ENCODE assay signal across 24 cellular contexts in genomic region chr6:20447157-20447556, GRCh38. TPM values are rescaled to one million over a fixed set of nuclear protein-coding genes. Genes with fewer than 3 reads are reported as not detected.
DNase-seq lines count a peak whose midpoint lies in the region; ATAC-seq and TF ChIP-seq lines count a peak whose summit lies in the region.
"Had no signal": no experiment of that assay in that cellular context is flagged by ENCODE, and none has a peak within 500 bp of the region (broad histone marks: within the 10 kb centered on the region; RNA-seq: fewer than 3 reads in every experiment).

No MANE protein-coding gene starts in this region.

- H3K27me3 ChIP-seq in breast epithelium = no peaks in the 10 kb centered on the region
- no peaks in the 10 kb centered on the region for H3K27me3 ChIP-seq in transverse colon
- H3K27me3 ChIP-seq: tibial artery had no signal

- H3K4me1 ChIP-seq in breast epithelium (no peaks in the 10 kb centered on the region), transverse colon (peaks cover 9 to 27% (median 13%) of the 10 kb centered on the region in 4 donors)

- DNase-seq in MCF 10A (ENCODE audit: unreplicated experiment) (no peak), breast epithelium (ENCODE audit: low spot score in 2 of 2) (no peak), cardiac fibroblast (ENCODE audit: low read depth in 2 of 2) (peak; percentile 26 to 41), memory B cell (ENCODE audit: low spot score in 2 of 2) (no peak), transverse colon (no peak), HT-29 (ENCODE audit: low spot score) (no peak)
- DNase-seq in activated CD4-positive, alpha-beta T cell treated with anti-CD3 and anti-CD28 coated beads, Interleukin-2, amount 50 U/mL, for 1 hour = no peak
- DNase-seq: activated CD8-positive, alpha-beta memory T cell treated with anti-CD3 and anti-CD28 coated beads for 24 hours; activated naive CD8-positive, alpha-beta T cell treated with anti-CD3 and anti-CD28 coated beads for 36 hours; DMS79; effector CD8-positive, alpha-beta T cell; GOT3; hippocampal formation; kidney; MV-4-11; NCI-H2029; NCI-H510A; retina; stimulated activated naive B cell treated with anti-CD40 and anti-IgM and Interleukin-4, amounts not matched to agents 10 μg/mL and 1 μg/mL and 100 μg/mL, for 72 hours; SW 1271; tibial artery; WERI-Rb-1 had no signal

- H3K4me3 ChIP-seq in breast epithelium (no peak overlapping the region), cardiac fibroblast (replicated peaks in 1 of 2; ENCODE audit: low read depth in 2 of 2, low read length in 2 of 2) (no peak overlapping the region), transverse colon (no peak overlapping the region)
- H3K4me3 ChIP-seq: tibial artery had no signal

- H3K36me3 Mint-ChIP-seq in MCF 10A (ENCODE audit: insufficient read depth, unreplicated experiment) (peaks cover 29% of the 10 kb centered on the region), memory B cell (peaks cover 12% of the 10 kb centered on the region)

- ATAC-seq in memory B cell (ENCODE audit: low read depth) (no peak), HG03469 (IDR thresholded peaks at IDR 0.05; ENCODE audit: unreplicated experiment) (no peak)
- ATAC-seq: stimulated activated naive B cell treated with anti-CD40 and anti-IgM and Interleukin-4, amounts not matched to agents 10 μg/mL and 1 μg/mL and 100 μg/mL, for 72 hours had no signal

- H3K27ac Mint-ChIP-seq in MCF 10A (ENCODE audit: low read depth, unreplicated experiment) (peak overlapping the region; percentile 55), memory B cell (peak overlapping the region; percentile 10)
- H3K27ac Mint-ChIP-seq: activated naive CD8-positive, alpha-beta T cell treated with anti-CD3 and anti-CD28 coated beads for 36 hours; stimulated activated naive B cell treated with anti-CD40 and anti-IgM and Interleukin-4, amounts not matched to agents 10 μg/mL and 1 μg/mL and 100 μg/mL, for 72 hours had no signal

- POLR2A ChIA-PET in MCF 10A (lab: Yijun Ruan, JAX) = interaction anchor here (0.6 to 1.6 kb wide), 2 partner anchors 10 to 32 kb away, joined by 3 to 5 read pairs; no protein-coding TSS in a partner anchor

- H3K9me3 Mint-ChIP-seq in MCF 10A (ENCODE audit: unreplicated experiment) (peaks cover 12% of the 10 kb centered on the region), memory B cell (no peaks in the 10 kb centered on the region)

- TF ChIP-seq POLR2A in breast epithelium (IDR thresholded peaks at IDR 0.05) (no peak), transverse colon (IDR thresholded peaks at IDR 0.05) (no peak)

- H3K36me3 ChIP-seq in breast epithelium (no peaks in the 10 kb centered on the region), transverse colon (no peaks in the 10 kb centered on the region)
- H3K36me3 ChIP-seq: tibial artery had no signal

- CTCF ChIA-PET in MCF 10A (lab: Yijun Ruan, JAX) = interaction anchor here (0.6 to 0.7 kb wide), 5 partner anchors 42 to 497 kb away, joined by 3 to 5 read pairs (median 4); no protein-coding TSS in a partner anchor

- no TSS peak for BruUV-seq in MCF 10A (replicated peaks; lab: Mats Ljungman, UMichigan)

- TF ChIP-seq CTCF in MCF 10A (IDR thresholded peaks at IDR 0.05; ENCODE audit: unreplicated experiment) (no peak), breast epithelium (IDR thresholded peaks at IDR 0.05) (no peak), cardiac fibroblast (IDR thresholded peaks at IDR 0.05; ENCODE audit: low read depth, low read length) (no peak), transverse colon (IDR thresholded peaks at IDR 0.05) (no peak)

- 60 to 64% methylated on average over 3 of the region's 3 CpGs for WGBS in transverse colon (ENCODE audit: low coverage in 1 of 2), 2 donors

- H3K27me3 Mint-ChIP-seq in MCF 10A (ENCODE audit: insufficient read depth, unreplicated experiment) (no peaks in the 10 kb centered on the region), memory B cell (no peaks in the 10 kb centered on the region)
- H3K27me3 Mint-ChIP-seq: activated naive CD8-positive, alpha-beta T cell treated with anti-CD3 and anti-CD28 coated beads for 36 hours; stimulated activated naive B cell treated with anti-CD40 and anti-IgM and Interleukin-4, amounts not matched to agents 10 μg/mL and 1 μg/mL and 100 μg/mL, for 72 hours had no signal

- in situ Hi-C loops in transverse colon (cut with MboI; ENCODE audit: low pct_ligation_motif_present in 1 of 4, low pct_unique_long_range_greater_than_20kb in 1 of 4, low sequenced_read_pairs in 3 of 4) = no loop called here

- H3K9me3 ChIP-seq in breast epithelium (no peaks in the 10 kb centered on the region), transverse colon (no peaks in the 10 kb centered on the region)
- H3K9me3 ChIP-seq: tibial artery had no signal

- TF ChIP-seq EP300 in transverse colon (IDR thresholded peaks at IDR 0.05; ENCODE audit: low read depth) = no peak

- H3K4me3 Mint-ChIP-seq in MCF 10A (ENCODE audit: unreplicated experiment) (no peak overlapping the region), memory B cell (no peak overlapping the region)
- H3K4me3 Mint-ChIP-seq: activated naive CD8-positive, alpha-beta T cell treated with anti-CD3 and anti-CD28 coated beads for 36 hours; stimulated activated naive B cell treated with anti-CD40 and anti-IgM and Interleukin-4, amounts not matched to agents 10 μg/mL and 1 μg/mL and 100 μg/mL, for 72 hours had no signal

- no peak overlapping the region for H3K27ac ChIP-seq in breast epithelium
- H3K27ac ChIP-seq in transverse colon = peak overlapping the region in 3 of 4 donors; percentile 19 to 44 (median 38)
- H3K27ac ChIP-seq: C4-2B, tibial artery, WERI-Rb-1 had no signal

- H3K4me1 Mint-ChIP-seq in MCF 10A (ENCODE audit: insufficient read depth, unreplicated experiment) = peaks cover 14% of the 10 kb centered on the region
- peaks cover 12% of the 10 kb centered on the region for H3K4me1 Mint-ChIP-seq in memory B cell

- intact Hi-C loops in MCF 10A (cut with micrococcal nuclease) (no loop called here), breast epithelium (cut with DNase I; ENCODE audit: low total_unique reads) (no loop called here), transverse colon (cut with DNase I; ENCODE audit: low total_unique reads) (no loop called here)

RNA-seq across cellular contexts. Expression of gene E2F3, which starts 45.5 kb away (rescaled TPM):
- total RNA-seq in MCF 10A (2022) (18.5 and 18.7 TPM in 2 replicates), breast epithelium (1 to 10 TPM; 4.9 to 8.5 (median 7.5) TPM), transverse colon (10 to 100 TPM in 1 of 4 donors, 1 to 10 TPM in 3; 2.2 to 16.3 (median 5.6) TPM)
- 4.2 and 4.6 TPM in 2 replicates for total RNA-seq in HT-29 (2014; rRNA removed; shearing (Covaris generic))

Comparison
In these comparisons a context has a peak if more than half of its experiments do, and no peak if none do; other contexts are left out.
1. DNase-seq: peak in cardiac fibroblast (2 of 2); none in MCF 10A (single experiment), breast epithelium (0 of 2), memory B cell (0 of 2), transverse colon (single experiment), activated CD4-positive, alpha-beta T cell treated with anti-CD3 and anti-CD28 coated beads, Interleukin-2, amount 50 U/mL, for 1 hour (single experiment) and HT-29 (single experiment).
2. H3K27ac ChIP-seq: peak in transverse colon (3 of 4); none in breast epithelium (0 of 2).